12 cellular contexts compared by ENCODE assay signal in the genomic region with DNA sequence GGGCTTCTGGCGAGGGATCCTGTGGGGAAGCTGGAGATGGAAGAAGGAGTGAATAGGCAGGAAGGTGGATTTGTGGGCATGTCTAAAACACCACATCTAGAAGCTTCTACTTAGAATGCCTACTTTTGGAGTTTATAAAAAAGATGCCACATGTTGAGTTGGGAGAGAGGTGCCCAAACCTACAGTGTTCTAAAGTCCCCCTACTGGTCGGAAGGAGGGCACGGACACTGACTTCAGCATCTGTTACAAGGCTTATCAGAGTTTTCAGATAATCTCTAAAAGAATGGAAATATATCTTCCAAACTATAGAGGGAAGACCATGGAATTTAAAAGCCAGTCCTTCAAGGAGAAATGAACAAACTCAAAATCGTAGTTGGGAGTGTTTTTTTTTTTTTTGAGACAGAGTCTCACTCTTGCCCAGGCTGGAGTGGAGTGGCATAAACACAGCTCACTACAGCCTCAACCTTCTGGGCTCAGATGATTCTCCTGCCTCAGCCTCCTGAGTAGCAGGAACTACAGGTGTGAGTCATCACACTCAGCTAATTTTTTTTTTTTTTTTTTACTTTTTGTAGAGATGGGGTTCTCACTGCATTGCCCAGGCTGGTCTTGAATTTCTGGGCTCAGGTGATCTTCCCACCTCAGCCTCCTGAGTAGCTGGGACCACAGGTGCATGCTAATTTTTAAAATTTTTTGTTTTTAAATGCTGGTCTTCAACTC. TPM values are rescaled to one million over a fixed set of nuclear protein-coding genes. Genes with fewer than 3 reads are reported as not detected.
DNase-seq lines count a peak whose midpoint lies in the region; ATAC-seq, FAIRE-seq and TF ChIP-seq lines count a peak whose summit lies in the region.
"Had no signal": no experiment of that assay in that cellular context is flagged by ENCODE, and none has a peak within 500 bp of the region (broad histone marks: within the 10 kb centered on the region; RNA-seq: fewer than 3 reads in every experiment).

No MANE protein-coding gene starts in this region.

- FAIRE-seq in A549 (lab: Jason Lieb, UNC), result no peak
- FAIRE-seq in GM12892 (lab: Jason Lieb, UNC), result no peak

- H3K36me3 Mint-ChIP-seq in glutamatergic neuron (ENCODE audit: unreplicated experiment), result no peaks in the 10 kb centered on the region

- H3K9me3 ChIP-seq in A549, result no peaks in the 10 kb centered on the region

- no peak overlapping the region for H3K4me3 Mint-ChIP-seq in glutamatergic neuron (ENCODE audit: unreplicated experiment)
- H3K4me3 Mint-ChIP-seq: activated naive CD4-positive, alpha-beta T cell treated with anti-CD3 and anti-CD28 coated beads for 36 hours had no signal

- TF ChIP-seq CTCF in A549 (IDR thresholded peaks at IDR 0.05), result peak; percentile 23; the same call in 1 of the 3 replicates
- peak; percentile 14 for TF ChIP-seq CTCF in GM12865 (IDR thresholded peaks at IDR 0.05; ENCODE audit: insufficient read depth, low read depth, low read length, missing control alignments)
- TF ChIP-seq CTCF in glutamatergic neuron (IDR thresholded peaks at IDR 0.05; ENCODE audit: partially characterized antibody, unreplicated experiment), result peak; percentile 19

- DNase-seq in A549 (ENCODE audit: low read depth in 1 of 2, low spot score in 1 of 2) (peak in 1 of 2 experiments; percentile 43), GM12865 (ENCODE audit: low read depth) (no peak), SK-MEL-5 (ENCODE audit: low read depth, low spot score) (peak; percentile 46), glutamatergic neuron (no peak), NCI-H146 (lab: John Stamatoyannopoulos, UW) (no peak), GM12892 (ENCODE audit: insufficient read length) (no peak), NCI-H774 (lab: John Stamatoyannopoulos, UW) (no peak)
- DNase-seq: activated naive CD4-positive, alpha-beta T cell treated with anti-CD3 and anti-CD28 coated beads for 36 hours; NCI-H2029 treated with DMSO at 0.1 percent for 48 hours; stimulated activated naive CD8-positive, alpha-beta T cell treated with anti-CD3 and anti-CD28 coated beads, Interleukin-15, Interleukin-2, amounts not matched to agents 100 U/mL and 50 U/mL, for 24 hours had no signal

- H3K4me3 ChIP-seq in A549 (no peak overlapping the region), GM12865 (ENCODE audit: low read depth, low read length) (no peak overlapping the region)
- H3K4me3 ChIP-seq: lung had no signal

- no peak overlapping the region for H3K27ac ChIP-seq in A549

- H3K4me1 ChIP-seq in A549, result no peaks in the 10 kb centered on the region

- H3K9me3 Mint-ChIP-seq in glutamatergic neuron (ENCODE audit: unreplicated experiment), result peaks cover 2% of the 10 kb centered on the region
- H3K9me3 Mint-ChIP-seq: activated naive CD4-positive, alpha-beta T cell treated with anti-CD3 and anti-CD28 coated beads for 36 hours had no signal

- H3K27ac Mint-ChIP-seq in glutamatergic neuron (ENCODE audit: unreplicated experiment), result no peak overlapping the region
- H3K27ac Mint-ChIP-seq: activated naive CD4-positive, alpha-beta T cell treated with anti-CD3 and anti-CD28 coated beads for 36 hours had no signal

- H3K4me2 ChIP-seq in A549, result no peak overlapping the region

- WGBS in A549 (ENCODE audit: missing lambda C conversion rate), result 73% methylated on average over 4 of the region's 4 CpGs

- in situ Hi-C loops in SK-MEL-5 (cut with HindIII; ENCODE audit: low pct_unique_long_range_greater_than_20kb, low sequenced_read_pairs), result no loop called here

- TF ChIP-seq POLR2A in A549 (IDR thresholded peaks at IDR 0.05; ENCODE audit: low read length) (no peak), GM12892 (IDR thresholded peaks at IDR 0.05; ENCODE audit: low read depth, low read length) (no peak)

- H3K4me1 Mint-ChIP-seq in glutamatergic neuron (ENCODE audit: low read depth, unreplicated experiment), result peaks cover 5% of the 10 kb centered on the region

- POLR2A ChIA-PET in A549 (lab: Yijun Ruan, JAX), result no interaction called here

- peaks cover 4% of the 10 kb centered on the region for H3K27me3 Mint-ChIP-seq in glutamatergic neuron (ENCODE audit: unreplicated experiment)

- no peak for TF ChIP-seq EP300 in A549 (IDR thresholded peaks at IDR 0.05)

- ATAC-seq in A549 (peak; percentile 52 to 70; a peak in 5 of 6 replicates), HG03175 (IDR thresholded peaks at IDR 0.05; ENCODE audit: unreplicated experiment) (no peak)
- ATAC-seq: stimulated activated naive CD8-positive, alpha-beta T cell treated with anti-CD3 and anti-CD28 coated beads, Interleukin-15, Interleukin-2, amounts not matched to agents 100 U/mL and 50 U/mL, for 24 hours had no signal

- CTCF ChIA-PET in A549 (lab: Yijun Ruan, JAX), result interaction anchor here (0.7 to 3.9 kb wide), 7 partner anchors 9 to 181 kb away, joined by 3 to 19 read pairs (median 5); partner anchors contain the start of gene IBA57

- TF ChIP-seq RAD21 in A549 (conservative IDR thresholded peaks at IDR 0.05 in 1 of 2, IDR thresholded peaks at IDR 0.05 in 1 of 2), result no peak

TF ChIP-seq in A549, 52 proteins besides CTCF, POLR2A, EP300 and RAD21:
- TF ChIP-seq MYC (IDR thresholded peaks at IDR 0.05; ENCODE audit: borderline replicate concordance, low read length), result no peak
- no peak for TF ChIP-seq FOSL2 (IDR thresholded peaks at IDR 0.05)
- 0 out of 2 replicates have a peak, but pooled peaks have one; percentile 13 for TF ChIP-seq FOSL2 (CRISPR knock-in tag; IDR thresholded peaks at IDR 0.05)
- TF ChIP-seq RFX5 (IDR thresholded peaks at IDR 0.05), result no peak
- TF ChIP-seq ATOH8 (CRISPR knock-in tag; IDR thresholded peaks at IDR 0.05; ENCODE audit: low read depth), result no peak

RNA-seq across cellular contexts. Expression of gene IBA57, which starts 14.8 kb away (rescaled TPM):
- polyA plus RNA-seq in A549 (2011; rRNA removed), result 1.5 TPM in 2 replicates
- polyA plus RNA-seq in A549 (2012; cell fraction: cytosol; rRNA removed), result 2.8 and 4.7 TPM in 2 replicates
- polyA plus RNA-seq in A549 (2012; cell fraction: nucleus; rRNA removed), result 8.0 and 9.4 TPM in 2 replicates
- 2.2 to 3.1 TPM (median 2.6 TPM) in 3 replicates for polyA plus RNA-seq in A549 (2017; fragmentation: RNase III; extraction: RNeasy Plus Mini Kit Qiagen cat#74134 plus additional on column Dnase treatment)
- polyA minus RNA-seq in A549 (2011; rRNA and poly(A)+ RNA removed), result 1.9 and 2.4 TPM in 2 replicates
- total RNA-seq in SK-MEL-5 (2014; rRNA removed; shearing (Covaris generic)), result 4.8 and 8.0 TPM in 2 replicates
- polyA plus RNA-seq in SK-MEL-5 (2015; cell fraction: cytosol; rRNA removed), result 8.9 and 10.2 TPM in 2 replicates
- polyA plus RNA-seq in SK-MEL-5 (2015; cell fraction: nucleus; rRNA removed), result 4.1 and 6.2 TPM in 2 replicates
- total RNA-seq in glutamatergic neuron (ENCODE audit: unreplicated experiment), result 7.7 TPM
- polyA plus RNA-seq in GM12892 (2012; ENCODE audit: missing spikeins), result 1.2 TPM

RNA-seq across cellular contexts. Expression of gene OBSCN, which starts 27.4 kb away (rescaled TPM):
- polyA plus RNA-seq in A549 (2011; rRNA removed), result 3.1 and 5.7 TPM in 2 replicates
- polyA plus RNA-seq in A549 (2012; cell fraction: cytosol; rRNA removed), result 4.9 and 6.5 TPM in 2 replicates
- polyA plus RNA-seq in A549 (2012; cell fraction: nucleus; rRNA removed), result 42.9 and 51.7 TPM in 2 replicates
- polyA plus RNA-seq in A549 (2017; fragmentation: RNase III; extraction: RNeasy Plus Mini Kit Qiagen cat#74134 plus additional on column Dnase treatment), result 5.7 to 6.8 TPM (median 6.5 TPM) in 3 replicates
- polyA minus RNA-seq in A549 (2011; rRNA and poly(A)+ RNA removed), result 9.9 and 13.6 TPM in 2 replicates
- total RNA-seq in SK-MEL-5 (2014; rRNA removed; shearing (Covaris generic)), result 0.98 and 1.7 TPM in 2 replicates
- polyA plus RNA-seq in SK-MEL-5 (2015; cell fraction: cytosol; rRNA removed), result 1.7 and 2.1 TPM in 2 replicates
- 6.2 and 8.4 TPM in 2 replicates for polyA plus RNA-seq in SK-MEL-5 (2015; cell fraction: nucleus; rRNA removed)
- 25.7 TPM for total RNA-seq in glutamatergic neuron (ENCODE audit: unreplicated experiment)
- polyA plus RNA-seq in GM12892 (2012; ENCODE audit: missing spikeins), result not detected

RNA-seq across cellular contexts. Expression of gene GJC2, which starts 30.7 kb away (rescaled TPM):
- 0.09 and 0.12 TPM in 2 replicates for polyA plus RNA-seq in A549 (2011; rRNA removed)
- polyA plus RNA-seq in A549 (2012; cell fraction: cytosol; rRNA removed), result 0.30 and 0.36 TPM in 2 replicates
- polyA plus RNA-seq in A549 (2012; cell fraction: nucleus; rRNA removed), result 0.32 and 1.1 TPM in 2 replicates
- 0.37 to 0.48 TPM (median 0.40 TPM) in 3 replicates for polyA plus RNA-seq in A549 (2017; fragmentation: RNase III; extraction: RNeasy Plus Mini Kit Qiagen cat#74134 plus additional on column Dnase treatment)
- 0.12 and 0.34 TPM in 2 replicates for polyA minus RNA-seq in A549 (2011; rRNA and poly(A)+ RNA removed)
- 0.16 TPM in 1 of 2 replicates, not detected in the other for total RNA-seq in SK-MEL-5 (2014; rRNA removed; shearing (Covaris generic))
- polyA plus RNA-seq in SK-MEL-5 (2015; cell fraction: cytosol; rRNA removed), result 0.12 TPM in 1 of 2 replicates, not detected in the other
- 0.24 TPM in 1 of 2 replicates, not detected in the other for polyA plus RNA-seq in SK-MEL-5 (2015; cell fraction: nucleus; rRNA removed)
- total RNA-seq in glutamatergic neuron (ENCODE audit: unreplicated experiment), result 3.0 TPM
- 0.11 TPM for polyA plus RNA-seq in GM12892 (2012; ENCODE audit: missing spikeins)

RNA-seq across cellular contexts. Expression of gene GUK1, which starts 40.4 kb away (rescaled TPM):
- polyA plus RNA-seq in A549 (2011; rRNA removed) (65.2 and 88.9 TPM in 2 replicates), A549 (2017; fragmentation: RNase III; extraction: RNeasy Plus Mini Kit Qiagen cat#74134 plus additional on column Dnase treatment) (106 to 109 TPM (median 107 TPM) in 3 replicates)
- polyA plus RNA-seq in A549 (2012; cell fraction: cytosol; rRNA removed), result 267 and 296 TPM in 2 replicates
- polyA plus RNA-seq in A549 (2012; cell fraction: nucleus; rRNA removed), result 225 and 294 TPM in 2 replicates
- 32.6 and 39.4 TPM in 2 replicates for polyA minus RNA-seq in A549 (2011; rRNA and poly(A)+ RNA removed)
- 198 and 236 TPM in 2 replicates for total RNA-seq in SK-MEL-5 (2014; rRNA removed; shearing (Covaris generic))
- polyA plus RNA-seq in SK-MEL-5 (2015; cell fraction: cytosol; rRNA removed), result 202 and 226 TPM in 2 replicates
- polyA plus RNA-seq in SK-MEL-5 (2015; cell fraction: nucleus; rRNA removed), result 206 and 274 TPM in 2 replicates
- 128 TPM for total RNA-seq in glutamatergic neuron (ENCODE audit: unreplicated experiment)
- 109 TPM for polyA plus RNA-seq in GM12892 (2012; ENCODE audit: missing spikeins)
